Comparison of ENCODE assay signal across 9 cellular contexts in the genomic region with DNA sequence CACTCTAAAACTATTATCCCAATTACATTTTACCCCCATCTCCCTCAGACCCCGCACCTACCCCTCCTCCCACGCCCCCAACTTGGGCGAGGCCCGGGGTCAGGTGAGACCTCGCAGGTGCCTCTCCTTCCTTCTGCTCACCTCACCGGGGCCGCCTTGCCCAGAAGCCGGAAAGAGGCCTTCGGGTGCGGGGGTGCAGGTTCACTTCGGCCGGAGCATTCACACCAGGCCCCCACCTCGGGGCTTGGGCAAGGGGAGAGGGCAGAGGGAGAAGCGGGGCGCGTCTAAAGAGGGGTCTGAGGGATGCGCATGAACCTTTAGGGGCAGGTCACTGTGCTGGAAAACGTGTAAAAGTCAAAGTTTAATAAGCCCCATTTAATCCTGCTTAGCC. TPM values are rescaled to one million over a fixed set of nuclear protein-coding genes. Genes with fewer than 3 reads are reported as not detected.
DNase-seq lines count a peak whose midpoint lies in the region; ATAC-seq and TF ChIP-seq lines count a peak whose summit lies in the region.
"Had no signal": no experiment of that assay in that cellular context is flagged by ENCODE, and none has a peak within 500 bp of the region (broad histone marks: within the 10 kb centered on the region; RNA-seq: fewer than 3 reads in every experiment).

No MANE protein-coding gene starts in this region.

- no peak for DNase-seq in AG04450 (ENCODE audit: low read depth, low spot score)
- peak in 1 of 2 experiments; percentile 3 for DNase-seq in SJCRH30
- peak in 3 of 9 donors; percentile 14 to 26 (median 18) for DNase-seq in naive thymus-derived CD4-positive, alpha-beta T cell
- DNase-seq in NCI-H510A (lab: John Stamatoyannopoulos, UW), result no peak
- DNase-seq in DMS153 (lab: John Stamatoyannopoulos, UW), result no peak

- H3K27me3 ChIP-seq in AG04450 (ENCODE audit: control insufficient read depth, insufficient read depth, low read length) (no peaks in the 10 kb centered on the region), SJCRH30 (no peaks in the 10 kb centered on the region), endocrine pancreas (ENCODE audit: control insufficient read depth, insufficient read depth, low read length) (no peaks in the 10 kb centered on the region)
- no peaks in the 10 kb centered on the region for H3K27me3 ChIP-seq in naive thymus-derived CD4-positive, alpha-beta T cell (ENCODE audit: control insufficient read depth in 2 of 2, insufficient read depth in 2 of 2, low read length in 2 of 2)

- no peaks in the 10 kb centered on the region for H3K9me3 ChIP-seq in AG04450 (ENCODE audit: control insufficient read depth, insufficient read depth, low read length)
- H3K9me3 ChIP-seq in SJCRH30 (replicated peaks), result no peaks in the 10 kb centered on the region
- H3K9me3 ChIP-seq in endocrine pancreas (ENCODE audit: control insufficient read depth, low read length), result no peaks in the 10 kb centered on the region
- no peaks in the 10 kb centered on the region for H3K9me3 ChIP-seq in naive thymus-derived CD4-positive, alpha-beta T cell (ENCODE audit: control insufficient read depth in 2 of 3, low read length in 3 of 3)

- H3K27ac ChIP-seq in AG04450 (ENCODE audit: low read depth, low read length), result peak overlapping the region; percentile 21
- H3K27ac ChIP-seq in SJCRH30, result peak overlapping the region; percentile 59
- H3K27ac ChIP-seq in naive thymus-derived CD4-positive, alpha-beta T cell (ENCODE audit: low read depth, low read length), result peak overlapping the region; percentile 74

- H3K4me1 ChIP-seq in SJCRH30 (no peaks in the 10 kb centered on the region), endocrine pancreas (ENCODE audit: control insufficient read depth, insufficient read depth, low read length) (no peaks in the 10 kb centered on the region)
- peaks cover 0 to 10% of the 10 kb centered on the region in 2 donors for H3K4me1 ChIP-seq in naive thymus-derived CD4-positive, alpha-beta T cell (ENCODE audit: control insufficient read depth in 2 of 2, insufficient read depth in 2 of 2, low read length in 2 of 2)

- peak overlapping the region; percentile 96 to 100 (median 99) for H3K27ac Mint-ChIP-seq in naive thymus-derived CD4-positive, alpha-beta T cell

- H3K9ac ChIP-seq in endocrine pancreas (ENCODE audit: control insufficient read depth, insufficient read depth, low read length), result peak overlapping the region; percentile 62

- H3K4me3 Mint-ChIP-seq in naive thymus-derived CD4-positive, alpha-beta T cell, result peak overlapping the region; percentile 91 to 99 (median 96)

- TF ChIP-seq CTCF in AG04450 (IDR thresholded peaks at IDR 0.05; ENCODE audit: low read depth, low read length), result no peak

- ATAC-seq in GM21423 (IDR thresholded peaks at IDR 0.05; ENCODE audit: unreplicated experiment) (peak; percentile 27), GM19023 (IDR thresholded peaks at IDR 0.05; ENCODE audit: unreplicated experiment) (no peak)
- ATAC-seq in naive thymus-derived CD4-positive, alpha-beta T cell, result no peak

- H3K4me3 ChIP-seq in AG04450 (ENCODE audit: low read depth, low read length), result peak overlapping the region; percentile 74
- H3K4me3 ChIP-seq in SJCRH30, result peak overlapping the region; percentile 67
- peak overlapping the region; percentile 68 for H3K4me3 ChIP-seq in endocrine pancreas (ENCODE audit: control insufficient read depth, insufficient read depth, low read length)
- peak overlapping the region; percentile 90 for H3K4me3 ChIP-seq in naive thymus-derived CD4-positive, alpha-beta T cell (ENCODE audit: low read length)

- POLR2A ChIA-PET in AG04450 (lab: Yijun Ruan, JAX), result no interaction called here
- POLR2A ChIA-PET in naive thymus-derived CD4-positive, alpha-beta T cell (lab: Charles Lee), result interaction anchor here (0.9 kb wide), 1 partner anchor 18 kb away, joined by 3 read pairs; no protein-coding TSS in a partner anchor

- intact Hi-C loops in naive thymus-derived CD4-positive, alpha-beta T cell (cut with micrococcal nuclease), result loop anchor here in 1 of 2 donors (5.0 kb wide), 1 partner anchor 346 kb away; the partner anchor contains the start of gene UXT

- peaks cover 0 to 31% (median 12%) of the 10 kb centered on the region in 5 donors for H3K36me3 Mint-ChIP-seq in naive thymus-derived CD4-positive, alpha-beta T cell

- peaks cover 7 to 34% (median 28%) of the 10 kb centered on the region in 7 donors for H3K4me1 Mint-ChIP-seq in naive thymus-derived CD4-positive, alpha-beta T cell

- CTCF ChIA-PET in AG04450 (lab: Charles Lee), result no interaction called here
- CTCF ChIA-PET in naive thymus-derived CD4-positive, alpha-beta T cell (lab: Charles Lee), result no interaction called here

- 0 out of 2 replicates have a peak, but pooled peaks cover 3% of the 10 kb centered on the region for H3K36me3 ChIP-seq in SJCRH30
- no peaks in the 10 kb centered on the region for H3K36me3 ChIP-seq in endocrine pancreas (ENCODE audit: control insufficient read depth, insufficient read depth, low read length)
- H3K36me3 ChIP-seq in naive thymus-derived CD4-positive, alpha-beta T cell (ENCODE audit: control insufficient read depth in 2 of 3, insufficient read depth in 3 of 3, low read length in 3 of 3), result peaks cover 0 to 3% (median 0%) of the 10 kb centered on the region in 3 experiments

- peaks cover 0 to 3% (median 0%) of the 10 kb centered on the region in 11 donors for H3K9me3 Mint-ChIP-seq in naive thymus-derived CD4-positive, alpha-beta T cell

- H3K27me3 Mint-ChIP-seq in naive thymus-derived CD4-positive, alpha-beta T cell, result no peaks in the 10 kb centered on the region

RNA-seq across cellular contexts. Expression of gene ZNF182, which starts 0.4 kb away (rescaled TPM):
- 2.4 and 3.6 TPM in 2 replicates for polyA plus RNA-seq in AG04450 (2011; rRNA removed)
- 2.1 and 3.4 TPM in 2 replicates for polyA minus RNA-seq in AG04450 (2011; rRNA and poly(A)+ RNA removed)
- total RNA-seq in SJCRH30 (2014; rRNA removed; shearing (Covaris generic)), result 4.2 and 4.4 TPM in 2 replicates
- 10 to 100 TPM in 2 of 5 experiments, 1 to 10 TPM in 3; 6.6 to 16.7 (median 9.0) TPM for total RNA-seq in naive thymus-derived CD4-positive, alpha-beta T cell
- polyA plus RNA-seq in naive thymus-derived CD4-positive, alpha-beta T cell, result 1 to 10 TPM; 4.6 to 10.0 TPM

RNA-seq across cellular contexts. Expression of gene SPACA5, which starts 3.4 kb away (rescaled TPM):
- not detected in 2 replicates for polyA plus RNA-seq in AG04450 (2011; rRNA removed)
- polyA minus RNA-seq in AG04450 (2011; rRNA and poly(A)+ RNA removed), result not detected in 2 replicates
- not detected in 2 replicates for total RNA-seq in SJCRH30 (2014; rRNA removed; shearing (Covaris generic))
- total RNA-seq in naive thymus-derived CD4-positive, alpha-beta T cell, result under 1 TPM in 1 of 5 experiments, not detected in 4; 0.59 TPM
- under 1 TPM in 1 of 2 donors, not detected in 1; 0.60 TPM for polyA plus RNA-seq in naive thymus-derived CD4-positive, alpha-beta T cell
- total RNA-seq: glomerular endothelial cell had no signal

Comparison
In these comparisons a context has a peak if more than half of its experiments do, and no peak if none do; other contexts are left out.
1. H3K27ac ChIP-seq: peak in every context shown above with its lines; median percentile 74 in naive thymus-derived CD4-positive, alpha-beta T cell; 59 in SJCRH30; 21 in AG04450.